ENCODE assay signal across 1 cellular context in the genomic region with DNA sequence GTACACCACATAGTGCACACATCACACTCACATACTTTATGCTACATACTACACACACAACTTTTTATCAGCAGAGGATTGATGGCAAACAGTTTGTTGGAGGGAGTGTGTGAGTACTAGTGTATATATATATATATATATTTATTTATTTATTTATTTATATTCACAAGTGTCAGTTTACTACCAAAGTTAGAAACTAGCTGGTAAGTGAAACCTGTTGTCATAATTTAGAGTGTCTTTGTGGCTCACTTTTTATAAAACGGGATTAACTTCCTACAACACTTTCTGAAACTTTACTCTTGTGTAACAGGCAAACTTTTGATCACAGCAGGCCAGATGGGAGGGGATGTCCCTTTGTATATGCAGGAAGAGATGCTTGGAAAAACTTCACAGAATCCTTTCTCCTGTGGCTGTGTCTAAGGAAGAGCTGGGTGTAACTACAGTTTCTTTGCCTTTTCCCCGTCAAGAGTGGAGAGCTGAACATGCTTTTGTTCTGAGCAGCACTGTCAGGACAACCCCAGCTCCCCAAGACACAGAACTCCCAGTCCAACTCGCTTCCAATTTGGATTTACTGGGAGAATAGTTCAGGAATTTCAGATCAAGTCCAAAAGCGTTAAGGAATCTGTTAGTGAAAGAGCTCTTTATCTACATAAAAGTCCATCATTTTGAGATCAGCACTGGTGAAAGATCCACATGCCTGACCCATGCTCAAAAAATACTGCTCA.
TF ChIP-seq lines count a peak whose summit lies in the region.

No MANE protein-coding gene starts in this region.

TF ChIP-seq in K562, 482 proteins besides CTCF, POLR2A, EP300 and RAD21 (continued from another document):
- TF ChIP-seq, protein P1, sequence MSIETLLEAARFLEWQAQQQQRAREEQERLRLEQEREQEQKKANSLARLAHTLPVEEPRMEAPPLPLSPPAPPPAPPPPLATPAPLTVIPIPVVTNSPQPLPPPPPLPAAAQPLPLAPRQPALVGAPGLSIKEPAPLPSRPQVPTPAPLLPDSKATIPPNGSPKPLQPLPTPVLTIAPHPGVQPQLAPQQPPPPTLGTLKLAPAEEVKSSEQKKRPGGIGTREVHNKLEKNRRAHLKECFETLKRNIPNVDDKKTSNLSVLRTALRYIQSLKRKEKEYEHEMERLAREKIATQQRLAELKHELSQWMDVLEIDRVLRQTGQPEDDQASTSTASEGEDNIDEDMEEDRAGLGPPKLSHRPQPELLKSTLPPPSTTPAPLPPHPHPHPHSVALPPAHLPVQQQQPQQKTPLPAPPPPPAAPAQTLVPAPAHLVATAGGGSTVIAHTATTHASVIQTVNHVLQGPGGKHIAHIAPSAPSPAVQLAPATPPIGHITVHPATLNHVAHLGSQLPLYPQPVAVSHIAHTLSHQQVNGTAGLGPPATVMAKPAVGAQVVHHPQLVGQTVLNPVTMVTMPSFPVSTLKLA (conservative IDR thresholded peaks at IDR 0.05), result 0 out of 4 replicates have a peak, but pooled peaks of 1 of the 2 experiments have one; percentile 7
- TF ChIP-seq TBP (optimal IDR thresholded peaks at IDR 0.05; ENCODE audit: low read depth, low read length) (peak; percentile 1), NRF1 (conservative IDR thresholded peaks at IDR 0.05 in 1 of 2, IDR thresholded peaks at IDR 0.05 in 1 of 2) (no peak)
